ENCODE assay signal across 1 cellular context in genomic region chr12:49131051-49131972, GRCh38.
A peak's percentile ranks its signal among the peaks of the same experiment; 100 is the strongest.
TF ChIP-seq lines count a peak whose summit lies in the region.

Gene TUBA1B (minus strand): TSS chr12:49131395. CDS start chr12:49131300, 95 bp downstream.

TF ChIP-seq in K562, 482 proteins besides CTCF, POLR2A, EP300 and RAD21 (continued from another document and continues in another):
- TF ChIP-seq, protein P1, sequence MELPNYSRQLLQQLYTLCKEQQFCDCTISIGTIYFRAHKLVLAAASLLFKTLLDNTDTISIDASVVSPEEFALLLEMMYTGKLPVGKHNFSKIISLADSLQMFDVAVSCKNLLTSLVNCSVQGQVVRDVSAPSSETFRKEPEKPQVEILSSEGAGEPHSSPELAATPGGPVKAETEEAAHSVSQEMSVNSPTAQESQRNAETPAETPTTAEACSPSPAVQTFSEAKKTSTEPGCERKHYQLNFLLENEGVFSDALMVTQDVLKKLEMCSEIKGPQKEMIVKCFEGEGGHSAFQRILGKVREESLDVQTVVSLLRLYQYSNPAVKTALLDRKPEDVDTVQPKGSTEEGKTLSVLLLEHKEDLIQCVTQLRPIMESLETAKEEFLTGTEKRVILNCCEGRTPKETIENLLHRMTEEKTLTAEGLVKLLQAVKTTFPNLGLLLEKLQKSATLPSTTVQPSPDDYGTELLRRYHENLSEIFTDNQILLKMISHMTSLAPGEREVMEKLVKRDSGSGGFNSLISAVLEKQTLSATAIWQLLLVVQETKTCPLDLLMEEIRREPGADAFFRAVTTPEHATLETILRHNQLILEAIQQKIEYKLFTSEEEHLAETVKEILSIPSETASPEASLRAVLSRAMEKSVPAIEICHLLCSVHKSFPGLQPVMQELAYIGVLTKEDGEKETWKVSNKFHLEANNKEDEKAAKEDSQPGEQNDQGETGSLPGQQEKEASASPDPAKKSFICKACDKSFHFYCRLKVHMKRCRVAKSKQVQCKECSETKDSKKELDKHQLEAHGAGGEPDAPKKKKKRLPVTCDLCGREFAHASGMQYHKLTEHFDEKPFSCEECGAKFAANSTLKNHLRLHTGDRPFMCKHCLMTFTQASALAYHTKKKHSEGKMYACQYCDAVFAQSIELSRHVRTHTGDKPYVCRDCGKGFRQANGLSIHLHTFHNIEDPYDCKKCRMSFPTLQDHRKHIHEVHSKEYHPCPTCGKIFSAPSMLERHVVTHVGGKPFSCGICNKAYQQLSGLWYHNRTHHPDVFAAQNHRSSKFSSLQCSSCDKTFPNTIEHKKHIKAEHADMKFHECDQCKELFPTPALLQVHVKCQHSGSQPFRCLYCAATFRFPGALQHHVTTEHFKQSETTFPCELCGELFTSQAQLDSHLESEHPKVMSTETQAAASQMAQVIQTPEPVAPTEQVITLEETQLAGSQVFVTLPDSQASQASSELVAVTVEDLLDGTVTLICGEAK (IDR thresholded peaks at IDR 0.05), result no peak
- TF ChIP-seq, protein P1 (CRISPR knock-in tag; IDR thresholded peaks at IDR 0.05), result 0 out of 2 replicates have a peak, but pooled peaks have one; percentile 37
- TF ChIP-seq POLR2H (tag; IDR thresholded peaks at IDR 0.05; ENCODE audit: low read depth) (peak; percentile 98), MTA2 (IDR thresholded peaks at IDR 0.05; ENCODE audit: low read depth) (0 out of 2 replicates have a peak, but pooled peaks have one; percentile 9), SNAPC5 (CRISPR knock-in tag; IDR thresholded peaks at IDR 0.05) (no peak), MBD2 (IDR thresholded peaks at IDR 0.05; ENCODE audit: borderline replicate concordance, low read depth) (peak; percentile 87), ZNF212 (CRISPR knock-in tag; IDR thresholded peaks at IDR 0.05) (no peak), KDM2B (CRISPR knock-in tag; IDR thresholded peaks at IDR 0.05) (peak; percentile 69; the same call in 1 of the 2 replicates), POLR3G (IDR thresholded peaks at IDR 0.05; ENCODE audit: extremely low read depth, insufficient read length, insufficient replicate concordance) (no peak), FOXJ2 (tag; IDR thresholded peaks at IDR 0.05) (no peak), IRF1 (CRISPR knock-in tag; IDR thresholded peaks at IDR 0.05; ENCODE audit: borderline replicate concordance) (0 out of 2 replicates have a peak, but pooled peaks have one; percentile 54), ZKSCAN1 (IDR thresholded peaks at IDR 0.05; ENCODE audit: low read depth, low read length) (no peak), MED1 (CRISPR knock-in tag; IDR thresholded peaks at IDR 0.05; ENCODE audit: borderline replicate concordance) (no peak; the same call in 1 of the 2 replicates), ETV1 (tag; conservative IDR thresholded peaks at IDR 0.05; ENCODE audit: low read depth) (no peak), SAP30 (IDR thresholded peaks at IDR 0.05; ENCODE audit: borderline replicate concordance, insufficient read depth, low read depth, low read length, poor library complexity, severe bottlenecking) (peak; percentile 18), ZNF561 (CRISPR knock-in tag; conservative IDR thresholded peaks at IDR 0.05) (no peak), HDAC3 (IDR thresholded peaks at IDR 0.05; ENCODE audit: borderline replicate concordance, partially characterized antibody) (no peak), GTF2A2 (tag; IDR thresholded peaks at IDR 0.05) (peak; percentile 95), ESRRB (CRISPR knock-in tag; IDR thresholded peaks at IDR 0.05; ENCODE audit: borderline replicate concordance) (no peak), MAFK (IDR thresholded peaks at IDR 0.05; ENCODE audit: low read length) (no peak), YBX1 (IDR thresholded peaks at IDR 0.05) (no peak), DDX20 (tag; IDR thresholded peaks at IDR 0.05; ENCODE audit: low read depth) (no peak), YY1 (IDR thresholded peaks at IDR 0.05; ENCODE audit: borderline replicate concordance in 1 of 3, control insufficient read depth in 1 of 3, extremely low read depth in 1 of 3, insufficient read depth in 3 of 3, insufficient read length in 1 of 3, insufficient replicate concordance in 2 of 3, low read depth in 1 of 3, low read length in 2 of 3) (peak; percentile 25 to 92 (median 87)), ZNF41 (CRISPR knock-in tag; conservative IDR thresholded peaks at IDR 0.05) (no peak), RBM14 (IDR thresholded peaks at IDR 0.05; ENCODE audit: borderline replicate concordance, insufficient read depth, low read depth, low read length) (peak; percentile 98; the same call in 1 of the 2 replicates), ZBTB49 (CRISPR knock-in tag; IDR thresholded peaks at IDR 0.05; ENCODE audit: borderline replicate concordance) (no peak), BDP1 (IDR thresholded peaks at IDR 0.05; ENCODE audit: insufficient read depth, insufficient read length) (no peak), USF1 (CRISPR knock-in tag; IDR thresholded peaks at IDR 0.05) (no peak), HIVEP1 (CRISPR knock-in tag; IDR thresholded peaks at IDR 0.05) (no peak), ZNF511 (CRISPR knock-in tag; IDR thresholded peaks at IDR 0.05) (peak; percentile 95), ZNF436 (CRISPR knock-in tag; IDR thresholded peaks at IDR 0.05) (0 out of 2 replicates have a peak, but pooled peaks have one; percentile 21), ZBTB1 (CRISPR knock-in tag; IDR thresholded peaks at IDR 0.05; ENCODE audit: borderline replicate concordance, low read depth) (peak; percentile 24; the same call in 1 of the 2 replicates), GATAD2A (IDR thresholded peaks at IDR 0.05) (peak; percentile 25), CREM (IDR thresholded peaks at IDR 0.05; ENCODE audit: low read depth) (peak; percentile 61), PRMT5 (CRISPR knock-in tag; IDR thresholded peaks at IDR 0.05) (0 out of 2 replicates have a peak, but pooled peaks have one; percentile 8), ETV6 (IDR thresholded peaks at IDR 0.05; ENCODE audit: borderline replicate concordance in 1 of 2, low read depth in 2 of 2, low read length in 1 of 2) (no peak), ETV6 (CRISPR knock-in tag; IDR thresholded peaks at IDR 0.05; ENCODE audit: borderline replicate concordance) (no peak), TEAD1 (CRISPR knock-in tag; IDR thresholded peaks at IDR 0.05) (no peak), ZNF584 (CRISPR knock-in tag; IDR thresholded peaks at IDR 0.05; ENCODE audit: low read depth) (no peak), CSDE1 (IDR thresholded peaks at IDR 0.05) (peak in 1 of 2 experiments; percentile 61; a peak in 1 of 4 replicates), ZNF507 (tag; conservative IDR thresholded peaks at IDR 0.05) (no peak), NFRKB (IDR thresholded peaks at IDR 0.05; ENCODE audit: low read depth) (peak; percentile 80), ZNF146 (CRISPR knock-in tag; IDR thresholded peaks at IDR 0.05; ENCODE audit: unreplicated experiment) (no peak), ZBTB17 (CRISPR knock-in tag; IDR thresholded peaks at IDR 0.05) (no peak)
- TF ChIP-seq, protein P2, sequence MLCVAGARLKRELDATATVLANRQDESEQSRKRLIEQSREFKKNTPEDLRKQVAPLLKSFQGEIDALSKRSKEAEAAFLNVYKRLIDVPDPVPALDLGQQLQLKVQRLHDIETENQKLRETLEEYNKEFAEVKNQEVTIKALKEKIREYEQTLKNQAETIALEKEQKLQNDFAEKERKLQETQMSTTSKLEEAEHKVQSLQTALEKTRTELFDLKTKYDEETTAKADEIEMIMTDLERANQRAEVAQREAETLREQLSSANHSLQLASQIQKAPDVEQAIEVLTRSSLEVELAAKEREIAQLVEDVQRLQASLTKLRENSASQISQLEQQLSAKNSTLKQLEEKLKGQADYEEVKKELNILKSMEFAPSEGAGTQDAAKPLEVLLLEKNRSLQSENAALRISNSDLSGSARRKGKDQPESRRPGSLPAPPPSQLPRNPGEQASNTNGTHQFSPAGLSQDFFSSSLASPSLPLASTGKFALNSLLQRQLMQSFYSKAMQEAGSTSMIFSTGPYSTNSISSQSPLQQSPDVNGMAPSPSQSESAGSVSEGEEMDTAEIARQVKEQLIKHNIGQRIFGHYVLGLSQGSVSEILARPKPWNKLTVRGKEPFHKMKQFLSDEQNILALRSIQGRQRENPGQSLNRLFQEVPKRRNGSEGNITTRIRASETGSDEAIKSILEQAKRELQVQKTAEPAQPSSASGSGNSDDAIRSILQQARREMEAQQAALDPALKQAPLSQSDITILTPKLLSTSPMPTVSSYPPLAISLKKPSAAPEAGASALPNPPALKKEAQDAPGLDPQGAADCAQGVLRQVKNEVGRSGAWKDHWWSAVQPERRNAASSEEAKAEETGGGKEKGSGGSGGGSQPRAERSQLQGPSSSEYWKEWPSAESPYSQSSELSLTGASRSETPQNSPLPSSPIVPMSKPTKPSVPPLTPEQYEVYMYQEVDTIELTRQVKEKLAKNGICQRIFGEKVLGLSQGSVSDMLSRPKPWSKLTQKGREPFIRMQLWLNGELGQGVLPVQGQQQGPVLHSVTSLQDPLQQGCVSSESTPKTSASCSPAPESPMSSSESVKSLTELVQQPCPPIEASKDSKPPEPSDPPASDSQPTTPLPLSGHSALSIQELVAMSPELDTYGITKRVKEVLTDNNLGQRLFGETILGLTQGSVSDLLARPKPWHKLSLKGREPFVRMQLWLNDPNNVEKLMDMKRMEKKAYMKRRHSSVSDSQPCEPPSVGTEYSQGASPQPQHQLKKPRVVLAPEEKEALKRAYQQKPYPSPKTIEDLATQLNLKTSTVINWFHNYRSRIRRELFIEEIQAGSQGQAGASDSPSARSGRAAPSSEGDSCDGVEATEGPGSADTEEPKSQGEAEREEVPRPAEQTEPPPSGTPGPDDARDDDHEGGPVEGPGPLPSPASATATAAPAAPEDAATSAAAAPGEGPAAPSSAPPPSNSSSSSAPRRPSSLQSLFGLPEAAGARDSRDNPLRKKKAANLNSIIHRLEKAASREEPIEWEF (CRISPR knock-in tag; IDR thresholded peaks at IDR 0.05), result no peak
